ENCODE assay signal across 2 cellular contexts in genomic region chr20:51091564-51092195, GRCh38.
TF ChIP-seq lines count a peak whose summit lies in the region.

No MANE protein-coding gene starts in this region.

TF ChIP-seq in SK-N-SH, 30 proteins besides CTCF, POLR2A, EP300 and RAD21 (continued from another document):
- no peak for TF ChIP-seq ZBTB33 (IDR thresholded peaks at IDR 0.05; ENCODE audit: borderline replicate concordance, low read depth)

TF ChIP-seq in SK-N-SH treated with all-trans-retinoic acid at 6 μM for 48 hours, 23 proteins besides CTCF, POLR2A, EP300 and RAD21 (continued from another document):
- TF ChIP-seq, protein P1, sequence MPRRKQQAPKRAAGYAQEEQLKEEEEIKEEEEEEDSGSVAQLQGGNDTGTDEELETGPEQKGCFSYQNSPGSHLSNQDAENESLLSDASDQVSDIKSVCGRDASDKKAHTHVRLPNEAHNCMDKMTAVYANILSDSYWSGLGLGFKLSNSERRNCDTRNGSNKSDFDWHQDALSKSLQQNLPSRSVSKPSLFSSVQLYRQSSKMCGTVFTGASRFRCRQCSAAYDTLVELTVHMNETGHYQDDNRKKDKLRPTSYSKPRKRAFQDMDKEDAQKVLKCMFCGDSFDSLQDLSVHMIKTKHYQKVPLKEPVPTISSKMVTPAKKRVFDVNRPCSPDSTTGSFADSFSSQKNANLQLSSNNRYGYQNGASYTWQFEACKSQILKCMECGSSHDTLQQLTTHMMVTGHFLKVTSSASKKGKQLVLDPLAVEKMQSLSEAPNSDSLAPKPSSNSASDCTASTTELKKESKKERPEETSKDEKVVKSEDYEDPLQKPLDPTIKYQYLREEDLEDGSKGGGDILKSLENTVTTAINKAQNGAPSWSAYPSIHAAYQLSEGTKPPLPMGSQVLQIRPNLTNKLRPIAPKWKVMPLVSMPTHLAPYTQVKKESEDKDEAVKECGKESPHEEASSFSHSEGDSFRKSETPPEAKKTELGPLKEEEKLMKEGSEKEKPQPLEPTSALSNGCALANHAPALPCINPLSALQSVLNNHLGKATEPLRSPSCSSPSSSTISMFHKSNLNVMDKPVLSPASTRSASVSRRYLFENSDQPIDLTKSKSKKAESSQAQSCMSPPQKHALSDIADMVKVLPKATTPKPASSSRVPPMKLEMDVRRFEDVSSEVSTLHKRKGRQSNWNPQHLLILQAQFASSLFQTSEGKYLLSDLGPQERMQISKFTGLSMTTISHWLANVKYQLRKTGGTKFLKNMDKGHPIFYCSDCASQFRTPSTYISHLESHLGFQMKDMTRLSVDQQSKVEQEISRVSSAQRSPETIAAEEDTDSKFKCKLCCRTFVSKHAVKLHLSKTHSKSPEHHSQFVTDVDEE (CRISPR knock-in tag; IDR thresholded peaks at IDR 0.05), result no peak
- TF ChIP-seq ZNF70 (CRISPR knock-in tag; IDR thresholded peaks at IDR 0.05) (no peak), ARNTL (CRISPR knock-in tag; IDR thresholded peaks at IDR 0.05; ENCODE audit: borderline replicate concordance, low read depth) (no peak), CSDC2 (CRISPR knock-in tag; IDR thresholded peaks at IDR 0.05) (no peak), ISL1 (CRISPR knock-in tag; IDR thresholded peaks at IDR 0.05) (no peak), ZNF8 (CRISPR knock-in tag; IDR thresholded peaks at IDR 0.05) (no peak), BACH2 (CRISPR knock-in tag; IDR thresholded peaks at IDR 0.05; ENCODE audit: borderline replicate concordance) (no peak), ZFP30 (CRISPR knock-in tag; IDR thresholded peaks at IDR 0.05) (no peak), RARB (CRISPR knock-in tag; IDR thresholded peaks at IDR 0.05) (no peak), PPARA (CRISPR knock-in tag; IDR thresholded peaks at IDR 0.05; ENCODE audit: borderline replicate concordance) (no peak), ZNF565 (CRISPR knock-in tag; conservative IDR thresholded peaks at IDR 0.05; ENCODE audit: low read depth) (no peak), TOX (CRISPR knock-in tag; IDR thresholded peaks at IDR 0.05; ENCODE audit: borderline replicate concordance) (no peak), TCF4 (CRISPR knock-in tag; IDR thresholded peaks at IDR 0.05; ENCODE audit: borderline replicate concordance) (no peak), ESRRG (CRISPR knock-in tag; IDR thresholded peaks at IDR 0.05) (no peak)
- TF ChIP-seq, protein P2, sequence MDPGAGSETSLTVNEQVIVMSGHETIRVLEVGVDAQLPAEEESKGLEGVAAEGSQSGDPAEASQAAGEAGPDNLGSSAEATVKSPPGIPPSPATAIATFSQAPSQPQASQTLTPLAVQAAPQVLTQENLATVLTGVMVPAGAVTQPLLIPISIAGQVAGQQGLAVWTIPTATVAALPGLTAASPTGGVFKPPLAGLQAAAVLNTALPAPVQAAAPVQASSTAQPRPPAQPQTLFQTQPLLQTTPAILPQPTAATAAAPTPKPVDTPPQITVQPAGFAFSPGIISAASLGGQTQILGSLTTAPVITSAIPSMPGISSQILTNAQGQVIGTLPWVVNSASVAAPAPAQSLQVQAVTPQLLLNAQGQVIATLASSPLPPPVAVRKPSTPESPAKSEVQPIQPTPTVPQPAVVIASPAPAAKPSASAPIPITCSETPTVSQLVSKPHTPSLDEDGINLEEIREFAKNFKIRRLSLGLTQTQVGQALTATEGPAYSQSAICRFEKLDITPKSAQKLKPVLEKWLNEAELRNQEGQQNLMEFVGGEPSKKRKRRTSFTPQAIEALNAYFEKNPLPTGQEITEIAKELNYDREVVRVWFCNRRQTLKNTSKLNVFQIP (CRISPR knock-in tag; IDR thresholded peaks at IDR 0.05; ENCODE audit: borderline replicate concordance, low read depth), result no peak
TF ChIP-seq in SK-N-SH treated with all-trans-retinoic acid at 6 μM for 48 hours: peak in this region for 0.
